In genomic region chr11:77111277-77111676, GRCh38 we compare ENCODE assay signal across 1 cellular context.
TF ChIP-seq lines count a peak whose summit lies in the region.

No MANE protein-coding gene starts in this region.

TF ChIP-seq in K562, 482 proteins besides CTCF, POLR2A, EP300 and RAD21:
- TF ChIP-seq CHAMP1 (IDR thresholded peaks at IDR 0.05) (no peak), HNRNPUL1 (IDR thresholded peaks at IDR 0.05; ENCODE audit: low read length) (no peak), L3MBTL2 (IDR thresholded peaks at IDR 0.05) (no peak), ZFP36 (IDR thresholded peaks at IDR 0.05; ENCODE audit: low read depth, low read length, partially characterized antibody) (peak; percentile 10)
TF ChIP-seq in K562: peak in this region for 1.
